In genomic region chr10:47258921-47259320, GRCh38 we compare ENCODE assay signal across 23 cellular contexts. TPM values are rescaled to one million over a fixed set of nuclear protein-coding genes. Genes with fewer than 3 reads are reported as not detected.
"Had no signal": no experiment of that assay in that cellular context is flagged by ENCODE, and none has a peak within 500 bp of the region (broad histone marks: within the 10 kb centered on the region; RNA-seq: fewer than 3 reads in every experiment).

No MANE protein-coding gene starts in this region.

- H3K36me3 Mint-ChIP-seq: WTC11 had no signal

- H3K27ac ChIP-seq: SJSA1, upper lobe of right lung had no signal

- H3K27me3 ChIP-seq: SJSA1 had no signal

- H3K4me2 ChIP-seq: smooth muscle cell had no signal

- DNase-seq: activated CD4-positive, alpha-beta T cell treated with anti-CD3 and anti-CD28 coated beads for 48 hours; central memory CD4-positive, alpha-beta T cell; dermis blood vessel endothelial cell; effector CD8-positive, alpha-beta T cell; erythroblast; foreskin fibroblast; mesendoderm; mucosa of descending colon; posterior cingulate gyrus; stimulated activated CD4-positive, alpha-beta T cell treated with anti-CD3 and anti-CD28 coated beads, Interleukin-15, amount 100 ng/mL, for 24 hours; stimulated activated naive CD4-positive, alpha-beta T cell; T1000; upper lobe of right lung had no signal

- H3K27ac Mint-ChIP-seq: activated T-helper 1 cell treated with anti-CD3 and anti-CD28 coated beads, Interleukin-12 subunit alpha, Interleukin-12 subunit beta, Interleukin-2, Interleukin-4 antibody, amounts not matched to agents 30 ng/mL and 10 ng/mL and 1 ng/mL, durations not matched to agents 14 hours and 24 hours and 36 hours; WTC11 had no signal

- H3K4me1 ChIP-seq: upper lobe of right lung had no signal

- H3K4me3 Mint-ChIP-seq: activated T-helper 1 cell treated with anti-CD3 and anti-CD28 coated beads, Interleukin-12 subunit alpha, Interleukin-12 subunit beta, Interleukin-2, Interleukin-4 antibody, amounts not matched to agents 30 ng/mL and 10 ng/mL and 1 ng/mL, durations not matched to agents 14 hours and 24 hours and 36 hours; neural crest cell; WTC11 had no signal

- H3K9me3 ChIP-seq: mucosa of descending colon, SJSA1, upper lobe of right lung had no signal

- H3K4me3 ChIP-seq: mucosa of descending colon, SJSA1, smooth muscle cell, upper lobe of right lung had no signal

- H3K36me3 ChIP-seq: SJSA1, upper lobe of right lung had no signal

- ATAC-seq: left colon, mucosa of descending colon, sciatic nerve, upper lobe of right lung, WTC11 had no signal

RNA-seq across cellular contexts. Expression of gene GDF10, which starts 41.1 kb away (rescaled TPM):
- total RNA-seq: dermis blood vessel endothelial cell; glomerular endothelial cell; renal cortical epithelial cell; SJSA1; T-helper 1 cell treated with Interleukin-12 subunit alpha and Interleukin-12 subunit beta and Interleukin-4 antibody, amounts not matched to agents 30 ng/mL and 1 ng/mL, for 36 hours had no signal
